ENCODE assay signal across 20 cellular contexts in genomic region chr15:64485796-64486195, GRCh38.
"Had no signal": no experiment of that assay in that cellular context is flagged by ENCODE, and none has a peak within 500 bp of the region (broad histone marks: within the 10 kb centered on the region; RNA-seq: fewer than 3 reads in every experiment).

No MANE protein-coding gene starts in this region.

- H3K27me3 Mint-ChIP-seq: IgD-negative memory B cell had no signal

- DNase-seq: Kasumi-1, MM.1S, NCI-H1048, NCI-H1105, NCI-H1417, NCI-H1436 treated with DMSO at 0.1 percent for 48 hours, NCI-H1694, NCI-H187 treated with DMSO at 0.1 percent for 48 hours, NCI-H2029 treated with DMSO at 0.1 percent for 48 hours, NCI-H226, NCI-H446, NCI-H510A, NCI-H524 treated with DMSO at 0.1 percent for 48 hours, NCI-H69, NCI-H774, Right ventricle myocardium superior, RPMI8226, SIG-M5 had no signal

- H3K4me3 Mint-ChIP-seq: IgD-negative memory B cell had no signal

- H3K9me3 Mint-ChIP-seq: IgD-negative memory B cell had no signal

- ATAC-seq: K562 had no signal
